In genomic region chr13:99995503-99996176, GRCh38 we compare ENCODE assay signal across 12 cellular contexts. TPM values are rescaled to one million over a fixed set of nuclear protein-coding genes. Genes with fewer than 3 reads are reported as not detected.
DNase-seq lines count a peak whose midpoint lies in the region; ATAC-seq, FAIRE-seq and TF ChIP-seq lines count a peak whose summit lies in the region.
"Had no signal": no experiment of that assay in that cellular context is flagged by ENCODE, and none has a peak within 500 bp of the region (broad histone marks: within the 10 kb centered on the region; RNA-seq: fewer than 3 reads in every experiment).

No MANE protein-coding gene starts in this region.

- no peak overlapping the region for H3K56ac ChIP-seq in H1 (replicated peaks; ENCODE audit: insufficient read length, low read depth, low read length)

- H4K5ac ChIP-seq in H1 (ENCODE audit: insufficient read length, low read depth, low read length) = no peak overlapping the region

- peaks cover 22% of the 10 kb centered on the region; the same call in 1 of the 2 replicates for H3K23me2 ChIP-seq in H1 (ENCODE audit: low read depth, low read length)

- no peak overlapping the region for H3K27ac ChIP-seq in H1 (ENCODE audit: low read depth, low read length)
- H3K27ac ChIP-seq in small intestine (ENCODE audit: low read depth in 1 of 2, low read length in 1 of 2) = no peak overlapping the region
- H3K27ac ChIP-seq: thyroid gland had no signal

- H3K27ac Mint-ChIP-seq in activated CD8-positive, alpha-beta memory T cell treated with anti-CD3 and anti-CD28 coated beads, Interleukin-2, amount 10 ng/mL, durations not matched to agents 7 days and 5 days = no peak overlapping the region

- peaks cover 21% of the 10 kb centered on the region for H3K4me1 Mint-ChIP-seq in activated CD8-positive, alpha-beta memory T cell treated with anti-CD3 and anti-CD28 coated beads, Interleukin-2, amount 10 ng/mL, durations not matched to agents 7 days and 5 days

- peak overlapping the region; percentile 82; the same call in 1 of the 2 replicates for H2BK12ac ChIP-seq in H1 (ENCODE audit: low read depth, low read length)

- no peak for TF ChIP-seq POLR2A in H1 (IDR thresholded peaks at IDR 0.05; ENCODE audit: control extremely low read depth in 1 of 2, low read depth in 2 of 2, low read length in 2 of 2)

- H2BK5ac ChIP-seq in H1 (ENCODE audit: low read depth, low read length) = no peak overlapping the region; the same call in 1 of the 2 replicates

- FAIRE-seq in H1 (lab: Jason Lieb, UNC) (peak; percentile 68), small intestine (lab: Jason Lieb, UNC) (no peak)

- H3K9me3 Mint-ChIP-seq in activated CD8-positive, alpha-beta memory T cell treated with anti-CD3 and anti-CD28 coated beads, Interleukin-2, amount 10 ng/mL, durations not matched to agents 7 days and 5 days (ENCODE audit: low read depth) = no peaks in the 10 kb centered on the region

- TF ChIP-seq EP300 in H1 (IDR thresholded peaks at IDR 0.05; ENCODE audit: borderline replicate concordance in 1 of 2, low read depth in 2 of 2, low read length in 2 of 2) = no peak

- no peak overlapping the region for H3K9ac ChIP-seq in H1 (replicated peaks in 1 of 4; ENCODE audit: extremely low read depth in 1 of 4, low read depth in 3 of 4, low read length in 3 of 4)

- H3K79me1 ChIP-seq in H1 (ENCODE audit: low read depth, low read length) = no peaks in the 10 kb centered on the region

- no peaks in the 10 kb centered on the region for H4K20me1 ChIP-seq in H1 (replicated peaks in 1 of 2; ENCODE audit: control insufficient read depth in 1 of 2, insufficient read depth in 2 of 2, low read length in 2 of 2)

- no peak overlapping the region for H3K23ac ChIP-seq in H1 (ENCODE audit: insufficient read length)

- ATAC-seq in activated CD8-positive, alpha-beta memory T cell treated with anti-CD3 and anti-CD28 coated beads, Interleukin-2, amount 10 ng/mL, durations not matched to agents 7 days and 5 days = no peak
- ATAC-seq in GM21390 (IDR thresholded peaks at IDR 0.05; ENCODE audit: unreplicated experiment) = no peak

- peaks cover 10% of the 10 kb centered on the region for H3K36me3 Mint-ChIP-seq in activated CD8-positive, alpha-beta memory T cell treated with anti-CD3 and anti-CD28 coated beads, Interleukin-2, amount 10 ng/mL, durations not matched to agents 7 days and 5 days
- H3K36me3 Mint-ChIP-seq: CD4-positive, alpha-beta memory T cell had no signal

- no peak for TF ChIP-seq RAD21 in H1 (IDR thresholded peaks at IDR 0.05 in 1 of 2, conservative IDR thresholded peaks at IDR 0.05 in 1 of 2; ENCODE audit: low read depth in 2 of 2, low read length in 2 of 2)

- H3K27me3 ChIP-seq in H1 (replicated peaks in 1 of 4; ENCODE audit: control insufficient read depth in 3 of 4, extremely low read depth in 1 of 4, insufficient read depth in 3 of 4, low read length in 3 of 4) = peaks cover 7 to 64% (median 40%) of the 10 kb centered on the region in 4 experiments; a peak in 6 of 7 replicates
- peaks cover 16 to 56% of the 10 kb centered on the region in 2 donors for H3K27me3 ChIP-seq in small intestine (ENCODE audit: control insufficient read depth in 2 of 2, insufficient read depth in 2 of 2, low read length in 2 of 2)

- H3K4me1 ChIP-seq in H1 (replicated peaks in 1 of 4; ENCODE audit: control insufficient read depth in 3 of 4, insufficient read depth in 4 of 4, low read length in 3 of 4) (peaks cover 10 to 33% (median 23%) of the 10 kb centered on the region in 4 experiments), small intestine (ENCODE audit: control insufficient read depth in 2 of 2, insufficient read depth in 1 of 2, low read depth in 1 of 2, low read length in 1 of 2) (peaks cover 0 to 5% of the 10 kb centered on the region in 2 donors)
- H3K4me1 ChIP-seq: thyroid gland had no signal

- no peaks in the 10 kb centered on the region for H3K79me2 ChIP-seq in H1 (ENCODE audit: control insufficient read depth in 1 of 2, insufficient read depth in 2 of 2, low read length in 2 of 2)

- CTCF ChIA-PET in activated CD8-positive, alpha-beta memory T cell treated with anti-CD3 and anti-CD28 coated beads, Interleukin-2, amount 10 ng/mL, durations not matched to agents 7 days and 5 days (lab: Charles Lee) = interaction anchor here (1.3 kb wide), 2 partner anchors 13 to 339 kb away, joined by 3 read pairs; no protein-coding TSS in a partner anchor
- CTCF ChIA-PET in H1 (lab: Charles Lee; ENCODE audit: partially characterized antibody) = interaction anchor here (1.3 to 1.9 kb wide), 5 partner anchors 8 to 342 kb away, joined by 3 to 7 read pairs (median 4); no protein-coding TSS in a partner anchor

- H3K4me3 ChIP-seq in H1 (ENCODE audit: extremely low read depth in 1 of 4, insufficient read depth in 2 of 4, low read depth in 3 of 4, low read length in 4 of 4) (peak overlapping the region in 3 of 4 experiments; percentile 5 to 65 (median 26); a peak in 3 of 8 replicates), small intestine (ENCODE audit: low read depth in 1 of 2, low read length in 2 of 2) (no peak overlapping the region)
- H3K4me3 ChIP-seq: thyroid gland had no signal

- no peak overlapping the region for H4K8ac ChIP-seq in H1 (ENCODE audit: extremely low read depth, insufficient read depth, low read length)

- no peak overlapping the region for H2BK15ac ChIP-seq in H1 (ENCODE audit: low read length)

- WGBS in H1 (ENCODE audit: extremely low coverage in 1 of 2, insufficient coverage in 1 of 2, insufficient read length in 1 of 2, insufficient replicate concordance in 2 of 2, low coverage in 1 of 2, low lambda C conversion rate in 2 of 2, missing lambda C conversion rate in 1 of 2), 2 experiments = 4% methylated on average over 17 of the region's 17 CpGs; no CpG with 5 or more reads in 1 of the 2 experiments
- WGBS in small intestine, 3 donors = 7 to 9% (median 7%) methylated on average over 17 of the region's 17 CpGs

- no peak overlapping the region for H4K91ac ChIP-seq in H1 (replicated peaks; ENCODE audit: insufficient read length, low read length)

- no peak overlapping the region for H3K18ac ChIP-seq in H1 (ENCODE audit: extremely low read depth, low read length)

- H2AFZ ChIP-seq in H1 (ENCODE audit: low read length) = no peak overlapping the region

- H3K4ac ChIP-seq in H1 (replicated peaks; ENCODE audit: insufficient read length, low read depth, low read length) = no peak overlapping the region

- no peak for DNase-seq in activated CD8-positive, alpha-beta memory T cell treated with anti-CD3 and anti-CD28 coated beads, Interleukin-2, amount 10 ng/mL, durations not matched to agents 7 days and 5 days
- no peak for DNase-seq in activated CD8-positive, alpha-beta memory T cell treated with anti-CD3 and anti-CD28 coated beads, Interleukin-2, amount 50 U/mL, for 4 hours
- DNase-seq in NCI-H446 (lab: John Stamatoyannopoulos, UW) (peak; percentile 49 to 55), H1 (ENCODE audit: low read depth in 1 of 2, low spot score in 2 of 2) (no peak), small intestine (peak; percentile 26), H4 (ENCODE audit: low spot score) (no peak)
- no peak for DNase-seq in stimulated activated naive CD4-positive, alpha-beta T cell treated with Interleukin-2 at 50 U/mL for 16 hours (lab: John Stamatoyannopoulos, UW)
- DNase-seq: naive B cell, NCI-H1694 treated with DMSO at 0.1 percent for 48 hours, thyroid gland had no signal

- H2AK5ac ChIP-seq in H1 (ENCODE audit: low read depth, low read length) = no peak overlapping the region

- H2BK20ac ChIP-seq in H1 (ENCODE audit: low read length) = no peak overlapping the region

- no peak overlapping the region for H3K14ac ChIP-seq in H1 (ENCODE audit: insufficient read length)

- peak overlapping the region; percentile 23 for H3K4me3 Mint-ChIP-seq in activated CD8-positive, alpha-beta memory T cell treated with anti-CD3 and anti-CD28 coated beads, Interleukin-2, amount 10 ng/mL, durations not matched to agents 7 days and 5 days

- peak overlapping the region; percentile 77 to 90 for H3K4me2 ChIP-seq in H1 (ENCODE audit: insufficient read depth in 1 of 2, low read depth in 2 of 2, low read length in 2 of 2)

- peaks cover 83% of the 10 kb centered on the region for H3K27me3 Mint-ChIP-seq in activated CD8-positive, alpha-beta memory T cell treated with anti-CD3 and anti-CD28 coated beads, Interleukin-2, amount 10 ng/mL, durations not matched to agents 7 days and 5 days

- no peak for TF ChIP-seq CTCF in H1 (IDR thresholded peaks at IDR 0.05; ENCODE audit: control extremely low read depth in 1 of 3, insufficient read depth in 1 of 3, low read depth in 1 of 3, low read length in 3 of 3)

- no peak overlapping the region for H2BK120ac ChIP-seq in H1 (replicated peaks; ENCODE audit: low read depth, low read length)

- POLR2A ChIA-PET in H1 (lab: Charles Lee; ENCODE audit: partially characterized antibody) = interaction anchor here (0.6 to 10.0 kb wide), 3 partner anchors 13 to 25 kb away, joined by 3 to 145 read pairs (median 10); partner anchors contain the start of genes ZIC2 and ZIC5

- no peaks in the 10 kb centered on the region for H3K9me3 ChIP-seq in H1 (ENCODE audit: insufficient read depth in 2 of 2, low read depth in 1 of 2, low read length in 1 of 2)
- no peaks in the 10 kb centered on the region for H3K9me3 ChIP-seq in small intestine (ENCODE audit: control insufficient read depth, low read depth)
- H3K9me3 ChIP-seq: thyroid gland had no signal

- no peaks in the 10 kb centered on the region for H3K36me3 ChIP-seq in H1 (ENCODE audit: control insufficient read depth in 2 of 4, insufficient read depth in 4 of 4, low read length in 3 of 4)
- H3K36me3 ChIP-seq in small intestine (ENCODE audit: control insufficient read depth in 2 of 2, insufficient read depth in 2 of 2, low read length in 2 of 2) = no peaks in the 10 kb centered on the region
- H3K36me3 ChIP-seq: thyroid gland had no signal

RNA-seq across cellular contexts. Expression of gene ZIC2, which starts 14.1 kb away (rescaled TPM):
- 1 to 10 TPM in 1 of 2 experiments, under 1 TPM in 1; 0.26 to 1.6 TPM for total RNA-seq in activated CD8-positive, alpha-beta memory T cell treated with anti-CD3 and anti-CD28 coated beads, Interleukin-2, amount 10 ng/mL, durations not matched to agents 7 days and 5 days
- total RNA-seq in H1 (2021; fragmentation: NEBNext Ultra II Directional; extraction: Animal tissue kit (Norgen Biotek cat#: 25700)) = 372 and 429 TPM in 2 replicates
- polyA plus RNA-seq in H1 (2011; rRNA removed) (53.2 and 67.1 TPM in 2 replicates), small intestine (under 1 TPM in 1 of 3 donors, not detected in 2; 0.04 TPM)
- 54.3 TPM for polyA plus RNA-seq in H1 (2011; cell fraction: cytosol; rRNA removed)
- polyA plus RNA-seq in H1 (2011; cell fraction: nucleus; rRNA removed) = 212 TPM
- polyA plus RNA-seq in H1 (2012, experiment 1 of 2) = 149 to 263 TPM (median 185 TPM) in 4 replicates
- polyA plus RNA-seq in H1 (2012, experiment 2 of 2) = 87.1 TPM
- 140 TPM for polyA plus RNA-seq in H1 (2013, experiment 1 of 2)
- 134 TPM for polyA plus RNA-seq in H1 (2013, experiment 2 of 2)
- 32.3 and 40.3 TPM in 2 replicates for polyA minus RNA-seq in H1 (2011; rRNA and poly(A)+ RNA removed)
- 164 TPM for polyA minus RNA-seq in H1 (2011; cell fraction: cytosol; rRNA and poly(A)+ RNA removed)
- 103 TPM for polyA minus RNA-seq in H1 (2011; cell fraction: nucleus; rRNA and poly(A)+ RNA removed)
- total RNA-seq in H4 (2014; rRNA removed; shearing (Covaris generic)) = 0.27 and 0.56 TPM in 2 replicates
- total RNA-seq: CD4-positive, alpha-beta memory T cell; thyroid gland had no signal
- polyA plus RNA-seq: CD4-positive, alpha-beta memory T cell had no signal

RNA-seq across cellular contexts. Expression of gene ZIC5, which starts 24.1 kb away (rescaled TPM):
- total RNA-seq in activated CD8-positive, alpha-beta memory T cell treated with anti-CD3 and anti-CD28 coated beads, Interleukin-2, amount 10 ng/mL, durations not matched to agents 7 days and 5 days = not detected
- 51.0 and 52.7 TPM in 2 replicates for total RNA-seq in H1 (2021; fragmentation: NEBNext Ultra II Directional; extraction: Animal tissue kit (Norgen Biotek cat#: 25700))
- polyA plus RNA-seq in H1 (2011; rRNA removed) = 14.2 and 14.8 TPM in 2 replicates
- polyA plus RNA-seq in H1 (2011; cell fraction: cytosol; rRNA removed) = 13.2 TPM
- polyA plus RNA-seq in H1 (2011; cell fraction: nucleus; rRNA removed) = 22.7 TPM
- 16.2 to 29.3 TPM (median 20.3 TPM) in 4 replicates for polyA plus RNA-seq in H1 (2012, experiment 1 of 2)
- 15.1 TPM for polyA plus RNA-seq in H1 (2012, experiment 2 of 2)
- polyA plus RNA-seq in H1 (2013, experiment 1 of 2) = 31.4 TPM
- polyA plus RNA-seq in H1 (2013, experiment 2 of 2) = 28.2 TPM
- polyA minus RNA-seq in H1 (2011; rRNA and poly(A)+ RNA removed) = 16.6 and 20.0 TPM in 2 replicates
- polyA minus RNA-seq in H1 (2011; cell fraction: cytosol; rRNA and poly(A)+ RNA removed) = 22.3 TPM
- polyA minus RNA-seq in H1 (2011; cell fraction: nucleus; rRNA and poly(A)+ RNA removed) = 42.4 TPM
- polyA plus RNA-seq in small intestine = under 1 TPM in 1 of 3 donors, not detected in 2; 0.01 TPM
- 0.12 and 0.58 TPM in 2 replicates for total RNA-seq in H4 (2014; rRNA removed; shearing (Covaris generic))
- total RNA-seq: CD4-positive, alpha-beta memory T cell; thyroid gland had no signal
- polyA plus RNA-seq: CD4-positive, alpha-beta memory T cell had no signal

Comparison
In these comparisons a context has a peak if more than half of its experiments do, and no peak if none do; other contexts are left out.
1. DNase-seq: peak in NCI-H446 (2 of 2) and small intestine (single experiment); none in activated CD8-positive, alpha-beta memory T cell treated with anti-CD3 and anti-CD28 coated beads, Interleukin-2, amount 10 ng/mL, durations not matched to agents 7 days and 5 days (single experiment), activated CD8-positive, alpha-beta memory T cell treated with anti-CD3 and anti-CD28 coated beads, Interleukin-2, amount 50 U/mL, for 4 hours (single experiment), H1 (0 of 2), H4 (single experiment) and stimulated activated naive CD4-positive, alpha-beta T cell treated with Interleukin-2 at 50 U/mL for 16 hours (single experiment).
2. H3K4me3 ChIP-seq: peak in H1 (3 of 4); none in small intestine (0 of 2).
3. RNA of gene ZIC2, which starts 14.1 kb away (total RNA-seq): 372 to 429 TPM in H1; 0.26 to 1.6 TPM in activated CD8-positive, alpha-beta memory T cell treated with anti-CD3 and anti-CD28 coated beads, Interleukin-2, amount 10 ng/mL, durations not matched to agents 7 days and 5 days and 0.27 to 0.56 TPM in H4; every median in the first group is over 100 times any median in the second.
4. RNA of gene ZIC5, which starts 24.1 kb away (total RNA-seq): 51.0 to 52.7 TPM in H1; 0.12 to 0.58 TPM in H4 and not detected in activated CD8-positive, alpha-beta memory T cell treated with anti-CD3 and anti-CD28 coated beads, Interleukin-2, amount 10 ng/mL, durations not matched to agents 7 days and 5 days; every median in the first group is over 10 times any median in the second.